23 cellular contexts compared by ENCODE assay signal in genomic region chr2:38308821-38309220, GRCh38.
DNase-seq lines count a peak whose midpoint lies in the region; TF ChIP-seq lines count a peak whose summit lies in the region.
"Had no signal": no experiment of that assay in that cellular context is flagged by ENCODE, and none has a peak within 500 bp of the region (broad histone marks: within the 10 kb centered on the region; RNA-seq: fewer than 3 reads in every experiment).

No MANE protein-coding gene starts in this region.

- H3K36me3 ChIP-seq in HEK293 (ENCODE audit: control insufficient read depth in 2 of 2, insufficient read depth in 1 of 2, low read length in 2 of 2) = peaks cover 47 to 67% of the 10 kb centered on the region in 2 experiments

- POLR2A ChIA-PET in HEK293 (lab: Yijun Ruan, JAX) = no interaction called here
- POLR2A ChIA-PET in RWPE1 (lab: Yijun Ruan, JAX; ENCODE audit: low non-redundant PET) = no interaction called here

- CTCF ChIA-PET in HEK293 (lab: Yijun Ruan, JAX) = no interaction called here
- CTCF ChIA-PET in RWPE1 (lab: Yijun Ruan, JAX) = interaction anchor here (0.6 kb wide), 1 partner anchor 256 kb away, joined by 5 read pairs; no protein-coding TSS in a partner anchor

- no peak overlapping the region for H3K4me3 ChIP-seq in HEK293 (ENCODE audit: low read depth, low read length)
- H3K4me3 ChIP-seq: BLaER1, GM12878 had no signal

- peaks cover 70% of the 10 kb centered on the region for H3K36me3 Mint-ChIP-seq in mesothelial cell of epicardium

- TF ChIP-seq CTCF in HEK293 (tag by site-specific recombination; IDR thresholded peaks at IDR 0.05) (no peak), mesothelial cell of epicardium (IDR thresholded peaks at IDR 0.05; ENCODE audit: unreplicated experiment) (no peak), RWPE1 (conservative IDR thresholded peaks at IDR 0.05; ENCODE audit: low read depth) (no peak)

- H3K4me3 Mint-ChIP-seq in mesothelial cell of epicardium = no peak overlapping the region
- H3K4me3 Mint-ChIP-seq: CD14-positive monocyte; CD4-positive, alpha-beta memory T cell; CD4-positive, CD25-positive, alpha-beta regulatory T cell; CD8-positive, alpha-beta memory T cell had no signal

- H3K27me3 Mint-ChIP-seq in mesothelial cell of epicardium (ENCODE audit: low read depth) = no peaks in the 10 kb centered on the region
- H3K27me3 Mint-ChIP-seq: CD4-positive, alpha-beta memory T cell; CD4-positive, CD25-positive, alpha-beta regulatory T cell; CD8-positive, alpha-beta memory T cell had no signal

- no peaks in the 10 kb centered on the region for H3K9me3 ChIP-seq in HEK293 (ENCODE audit: control insufficient read depth, insufficient read depth, low read depth, low read length)
- H3K9me3 ChIP-seq: BE2C had no signal

- H3K27ac ChIP-seq in HEK293 (ENCODE audit: extremely low read depth, low read depth, low read length) (no peak overlapping the region), RWPE1 (no peak overlapping the region)
- H3K27ac ChIP-seq: BLaER1 had no signal

- H3K9me3 Mint-ChIP-seq in mesothelial cell of epicardium = peaks cover 14% of the 10 kb centered on the region
- H3K9me3 Mint-ChIP-seq: CD4-positive, alpha-beta memory T cell; CD4-positive, CD25-positive, alpha-beta regulatory T cell; CD8-positive, alpha-beta memory T cell had no signal

- H3K4me1 ChIP-seq in HEK293 (ENCODE audit: control insufficient read depth, insufficient read depth, low read length) = no peaks in the 10 kb centered on the region
- H3K4me1 ChIP-seq: BE2C, BLaER1 had no signal

- H3K4me1 Mint-ChIP-seq in mesothelial cell of epicardium = peaks cover 15% of the 10 kb centered on the region

- peak; percentile 71 for DNase-seq in amniotic epithelial cell (ENCODE audit: low read depth)
- DNase-seq in mesothelial cell of epicardium (ENCODE audit: low spot score in 2 of 2, unreplicated experiment in 2 of 2) = no peak
- no peak for DNase-seq in mucosa of gallbladder (ENCODE audit: low spot score)
- DNase-seq in RWPE1 (ENCODE audit: low spot score) = no peak
- DNase-seq: 8988T; ACHN; BE2C; C1 segment of cervical spinal cord; CD4-positive, alpha-beta memory T cell; CD4-positive, CD25-positive, alpha-beta regulatory T cell; CD8-positive, alpha-beta memory T cell; COR-L47; DMS 273 treated with DMSO at 0.1 percent for 48 hours; DMS153; DMS53; DMS79; DND-41; EL; GDM1 had no signal

- H3K27ac Mint-ChIP-seq in mesothelial cell of epicardium = peak overlapping the region; percentile 30
- H3K27ac Mint-ChIP-seq: CD14-positive monocyte; CD4-positive, CD25-positive, alpha-beta regulatory T cell had no signal

TF ChIP-seq in HEK293, 187 proteins besides CTCF, POLR2A, EP300 and RAD21:
- TF ChIP-seq ZNF140 (tag by site-specific recombination; IDR thresholded peaks at IDR 0.05) (no peak), ZNF148 (tag by site-specific recombination; IDR thresholded peaks at IDR 0.05; ENCODE audit: borderline replicate concordance) (no peak), ZFP3 (tag by site-specific recombination; IDR thresholded peaks at IDR 0.05; ENCODE audit: low read depth) (no peak), ZNF211 (tag by site-specific recombination; IDR thresholded peaks at IDR 0.05; ENCODE audit: low read depth) (no peak), ZNF677 (tag by site-specific recombination; IDR thresholded peaks at IDR 0.05) (0 out of 2 replicates have a peak, but pooled peaks have one; percentile 55)
